8 cellular contexts compared by ENCODE assay signal in genomic region chr12:1662761-1663439, GRCh38. TPM values are rescaled to one million over a fixed set of nuclear protein-coding genes. Genes with fewer than 3 reads are reported as not detected.
A peak's percentile ranks its signal among the peaks of the same experiment; 100 is the strongest.
DNase-seq lines count a peak whose midpoint lies in the region; ATAC-seq, FAIRE-seq and TF ChIP-seq lines count a peak whose summit lies in the region.

No MANE protein-coding gene starts in this region.

- 36% methylated on average over 20 of the region's 46 CpGs for WGBS in K562 (ENCODE audit: insufficient coverage, low coverage, missing lambda C conversion rate)

- no peaks in the 10 kb centered on the region for H3K9me3 ChIP-seq in CD4-positive, alpha-beta memory T cell (ENCODE audit: control insufficient read depth in 1 of 2, low read length in 2 of 2)
- H3K9me3 ChIP-seq in K562 (replicated peaks; ENCODE audit: control insufficient read depth, insufficient read depth, low read depth, low read length) = peaks cover 2% of the 10 kb centered on the region; the same call in 1 of the 2 replicates

- no peak; the same call in 1 of the 2 replicates for TF ChIP-seq EP300 in K562 (IDR thresholded peaks at IDR 0.05; ENCODE audit: low read length)

- peak overlapping the region; percentile 68 to 95 (median 94) for H3K27ac Mint-ChIP-seq in CD4-positive, alpha-beta memory T cell

- H3K4me1 ChIP-seq in CD4-positive, alpha-beta memory T cell (ENCODE audit: insufficient read depth, low read length) = peaks cover 24% of the 10 kb centered on the region
- peaks cover 19 to 24% of the 10 kb centered on the region in 2 experiments for H3K4me1 ChIP-seq in K562 (replicated peaks in 1 of 2; ENCODE audit: control insufficient read depth in 2 of 2, insufficient read depth in 2 of 2, low read length in 2 of 2)

- no peaks in the 10 kb centered on the region for H3K27me3 Mint-ChIP-seq in CD4-positive, alpha-beta memory T cell

- H3K9me3 Mint-ChIP-seq in CD4-positive, alpha-beta memory T cell = no peaks in the 10 kb centered on the region

- peak overlapping the region; percentile 59 to 90 for H3K9ac ChIP-seq in K562 (ENCODE audit: insufficient read depth in 1 of 2, low read depth in 2 of 2, low read length in 2 of 2)

- H3K27me3 ChIP-seq in CD4-positive, alpha-beta memory T cell (ENCODE audit: insufficient read depth, low read length) = no peaks in the 10 kb centered on the region
- H3K27me3 ChIP-seq in K562 (ENCODE audit: control insufficient read depth in 2 of 2, insufficient read depth in 2 of 2, low read length in 2 of 2) (no peaks in the 10 kb centered on the region), kidney epithelial cell (ENCODE audit: control insufficient read depth, insufficient read depth, low read length) (peaks cover 2% of the 10 kb centered on the region)

- peak overlapping the region; percentile 78 for H3K4me2 ChIP-seq in K562 (ENCODE audit: insufficient read depth, low read length)

- POLR2A ChIA-PET in CD4-positive, alpha-beta memory T cell (lab: Charles Lee; ENCODE audit: partially characterized antibody) = interaction anchor here (0.6 to 3.7 kb wide), 10 partner anchors 8 to 277 kb away, joined by 3 to 32 read pairs (median 8); partner anchors contain the start of genes ADIPOR2 and FBXL14
- POLR2A ChIA-PET in K562 (lab: Yijun Ruan, JAX) = interaction anchor here (0.6 kb wide), 1 partner anchor 12 kb away, joined by 3 read pairs; no protein-coding TSS in a partner anchor

- ATAC-seq in K562 (peak; percentile 67), GM19467 (IDR thresholded peaks at IDR 0.05; ENCODE audit: unreplicated experiment) (no peak), GM18519 (IDR thresholded peaks at IDR 0.05; ENCODE audit: low FRiP score, unreplicated experiment) (no peak), GM21447 (IDR thresholded peaks at IDR 0.05; ENCODE audit: unreplicated experiment) (no peak)

- in situ Hi-C loops in K562 (cut with MboI) = no loop called here

- peak; percentile 38 to 59 (median 41) for DNase-seq in CD4-positive, alpha-beta memory T cell
- DNase-seq in NCI-H69 (lab: John Stamatoyannopoulos, UW) (peak; percentile 75), K562 (ENCODE audit: extremely low read depth in 1 of 4, low spot score in 3 of 4) (peak; percentile 67 to 82 (median 78)), kidney epithelial cell (ENCODE audit: low read depth) (peak; percentile 12)

- FAIRE-seq in K562 (lab: Jason Lieb, UNC) = no peak

- no peak for TF ChIP-seq RAD21 in K562 (CRISPR knock-in tag; conservative IDR thresholded peaks at IDR 0.05 in 1 of 2, IDR thresholded peaks at IDR 0.05 in 1 of 2)

- TF ChIP-seq CTCF in K562 (IDR thresholded peaks at IDR 0.05 in 2 of 3, conservative IDR thresholded peaks at IDR 0.05 in 1 of 3; ENCODE audit: insufficient read depth in 2 of 3, low read depth in 1 of 3, low read length in 3 of 3) (peak; percentile 36 to 57 (median 47)), kidney epithelial cell (IDR thresholded peaks at IDR 0.05; ENCODE audit: insufficient read depth, low read length, poor library complexity, severe bottlenecking) (peak; percentile 59)

- H4K20me1 ChIP-seq in K562 (replicated peaks; ENCODE audit: control insufficient read depth, insufficient read depth, low read length) = no peaks in the 10 kb centered on the region

- H2AFZ ChIP-seq in K562 (ENCODE audit: low read depth, low read length) = peak overlapping the region; percentile 76

- CTCF ChIA-PET in CD4-positive, alpha-beta memory T cell (lab: Charles Lee; ENCODE audit: partially characterized antibody) = interaction anchor here (0.6 to 18.3 kb wide), 4 partner anchors 15 to 277 kb away, joined by 3 to 612 read pairs (median 20); partner anchors contain the start of gene ADIPOR2
- CTCF ChIA-PET in K562 (lab: Yijun Ruan, JAX; ENCODE audit: low intra/inter-chr PET ratio) = no interaction called here

- no peak overlapping the region for H3K4me3 ChIP-seq in CD4-positive, alpha-beta memory T cell (ENCODE audit: low read length in 2 of 2)
- H3K4me3 ChIP-seq in K562 = peak overlapping the region; percentile 43
- peak overlapping the region; percentile 16 for H3K4me3 ChIP-seq in kidney epithelial cell (ENCODE audit: low read depth, low read length)

- peaks cover 30 to 64% (median 39%) of the 10 kb centered on the region in 4 donors for H3K4me1 Mint-ChIP-seq in CD4-positive, alpha-beta memory T cell

- no peak overlapping the region for H3K27ac ChIP-seq in CD4-positive, alpha-beta memory T cell (ENCODE audit: low read depth, low read length)
- H3K27ac ChIP-seq in K562 (ENCODE audit: extremely low read depth, low read depth, low read length) = peak overlapping the region; percentile 77
- peak overlapping the region; percentile 75 for H3K27ac ChIP-seq in temporal lobe (ENCODE audit: low read depth, low read length)

- intact Hi-C loops in CD4-positive, alpha-beta memory T cell (cut with micrococcal nuclease) = loop anchor here (10.0 kb wide), 1 partner anchor 342 kb away; the partner anchor contains the start of gene DCP1B
- intact Hi-C loops in K562 (cut with micrococcal nuclease) = no loop called here

- H3K9me1 ChIP-seq in K562 (ENCODE audit: control insufficient read depth, insufficient read depth, low read length) = no peaks in the 10 kb centered on the region

- H3K36me3 Mint-ChIP-seq in CD4-positive, alpha-beta memory T cell = no peaks in the 10 kb centered on the region

- peak overlapping the region; percentile 72 to 88 (median 81) for H3K4me3 Mint-ChIP-seq in CD4-positive, alpha-beta memory T cell

- no peak; the same call in none of the 2 replicates for TF ChIP-seq POLR2A in K562 (conservative IDR thresholded peaks at IDR 0.05)

- H3K79me2 ChIP-seq in K562 (ENCODE audit: control insufficient read depth, insufficient read depth, low read length) = no peaks in the 10 kb centered on the region

- H3K36me3 ChIP-seq in CD4-positive, alpha-beta memory T cell (ENCODE audit: insufficient read depth, low read length) = no peaks in the 10 kb centered on the region
- H3K36me3 ChIP-seq in K562 (ENCODE audit: control insufficient read depth, insufficient read depth, low read length) (no peaks in the 10 kb centered on the region), kidney epithelial cell (ENCODE audit: control insufficient read depth, insufficient read depth, low read length) (no peaks in the 10 kb centered on the region)

- no TSS peak for BruUV-seq in K562 (replicated peaks; lab: Mats Ljungman, UMichigan)

TF ChIP-seq in K562, 482 proteins besides CTCF, POLR2A, EP300 and RAD21 (continues in another document):
- no peak for TF ChIP-seq HMGN3 (IDR thresholded peaks at IDR 0.05; ENCODE audit: borderline replicate concordance, extremely low read depth, insufficient read length, low read depth, low read length)
- TF ChIP-seq MAZ (CRISPR knock-in tag; conservative IDR thresholded peaks at IDR 0.05 in 1 of 2, IDR thresholded peaks at IDR 0.05 in 1 of 2) = peak; percentile 50 to 82; a peak in 3 of 4 replicates
- no peak for TF ChIP-seq RBM25 (IDR thresholded peaks at IDR 0.05; ENCODE audit: low read depth, low read length, severe bottlenecking)

RNA-seq across cellular contexts. Expression of gene ADIPOR2, which starts 28.0 kb away (rescaled TPM):
- 10 to 100 TPM; 35.7 to 36.2 TPM for total RNA-seq in CD4-positive, alpha-beta memory T cell
- polyA plus RNA-seq in CD4-positive, alpha-beta memory T cell = 1 to 10 TPM; 1.8 to 3.5 TPM
- 43.4 and 113 TPM in 2 replicates for total RNA-seq in K562 (2011; cell fraction: chromatin; rRNA removed; ENCODE audit: low replicate concordance)
- total RNA-seq in K562 (2011; cell fraction: nucleolus; rRNA removed) = 28.3 and 33.6 TPM in 2 replicates
- 69.6 and 116 TPM in 2 replicates for total RNA-seq in K562 (2011; cell fraction: nucleoplasm; rRNA removed)
- total RNA-seq in K562 (2014; rRNA removed) = 22.8 and 23.2 TPM in 2 replicates
- 58.8 and 62.4 TPM in 2 replicates for total RNA-seq in K562 (2014; rRNA removed; fragmentation: Illumina TruSeq; extraction: Trizol)
- total RNA-seq in K562 (2015; rRNA removed; fragmentation: Illumina TruSeq; extraction: Trizol) = 42.0 and 46.0 TPM in 2 replicates
- 50.9 and 59.1 TPM in 2 replicates for total RNA-seq in K562 (2021)
- 39.2 and 63.5 TPM in 2 replicates for polyA plus RNA-seq in K562 (2011; rRNA removed)
- polyA plus RNA-seq in K562 (2011; cell fraction: cytosol; rRNA removed) = 25.2 and 37.9 TPM in 2 replicates
- polyA plus RNA-seq in K562 (2011; cell fraction: nucleus; rRNA removed) = 26.1 and 34.1 TPM in 2 replicates
- 38.7 and 40.1 TPM in 2 replicates for polyA plus RNA-seq in K562 (2012)
- polyA plus RNA-seq in K562 (2014; fragmentation: Illumina TruSeq; extraction: Trizol) = 51.3 and 56.8 TPM in 2 replicates
- 10 to 100 TPM; 10.9 to 15.6 TPM for polyA plus RNA-seq in K562 (2014; fragmentation: Nextera tagmentation; extraction: Ambion mirVana)
- 39.4 and 40.2 TPM in 2 replicates for polyA plus RNA-seq in K562 (2014; rRNA removed)
- 51.2 and 62.6 TPM in 2 replicates for polyA minus RNA-seq in K562 (2011; rRNA and poly(A)+ RNA removed)
- 21.6 and 24.5 TPM in 2 replicates for polyA minus RNA-seq in K562 (2011; cell fraction: cytosol; rRNA and poly(A)+ RNA removed)
- 16.8 and 23.4 TPM in 2 replicates for polyA minus RNA-seq in K562 (2011; cell fraction: nucleus; rRNA and poly(A)+ RNA removed)
- total RNA-seq in kidney epithelial cell = 22.7 and 28.7 TPM in 2 replicates
- 24.1 TPM for total RNA-seq in temporal lobe

RNA-seq across cellular contexts. Expression of gene WNT5B, which starts 33.9 kb away (rescaled TPM):
- total RNA-seq in CD4-positive, alpha-beta memory T cell = under 1 TPM in 1 of 2 experiments, not detected in 1; 0.17 TPM
- under 1 TPM in 1 of 2 donors, not detected in 1; 0.61 TPM for polyA plus RNA-seq in CD4-positive, alpha-beta memory T cell
- 2.9 and 11.1 TPM in 2 replicates for total RNA-seq in K562 (2011; cell fraction: chromatin; rRNA removed; ENCODE audit: low replicate concordance)
- 12.0 TPM in 2 replicates for total RNA-seq in K562 (2011; cell fraction: nucleolus; rRNA removed)
- total RNA-seq in K562 (2011; cell fraction: nucleoplasm; rRNA removed) = 6.7 and 8.2 TPM in 2 replicates
- total RNA-seq in K562 (2014; rRNA removed) (15.0 and 16.8 TPM in 2 replicates), K562 (2014; rRNA removed; fragmentation: Illumina TruSeq; extraction: Trizol) (5.3 and 5.4 TPM in 2 replicates), K562 (2015; rRNA removed; fragmentation: Illumina TruSeq; extraction: Trizol) (7.8 and 8.9 TPM in 2 replicates), K562 (2021) (14.6 and 18.4 TPM in 2 replicates), kidney epithelial cell (26.4 and 28.5 TPM in 2 replicates), temporal lobe (15.0 TPM)
- polyA plus RNA-seq in K562 (2011; rRNA removed) (3.0 and 5.1 TPM in 2 replicates), K562 (2014; fragmentation: Illumina TruSeq; extraction: Trizol) (5.4 and 6.8 TPM in 2 replicates), K562 (2014; fragmentation: Nextera tagmentation; extraction: Ambion mirVana) (under 1 TPM; 0.42 to 0.80 TPM), K562 (2014; rRNA removed) (5.4 and 6.2 TPM in 2 replicates)
- 5.7 and 6.2 TPM in 2 replicates for polyA plus RNA-seq in K562 (2011; cell fraction: cytosol; rRNA removed)
- 5.1 and 6.0 TPM in 2 replicates for polyA plus RNA-seq in K562 (2011; cell fraction: nucleus; rRNA removed)
- 3.9 and 8.4 TPM in 2 replicates for polyA plus RNA-seq in K562 (2012)
- 4.1 and 5.8 TPM in 2 replicates for polyA minus RNA-seq in K562 (2011; rRNA and poly(A)+ RNA removed)
- polyA minus RNA-seq in K562 (2011; cell fraction: cytosol; rRNA and poly(A)+ RNA removed) = 5.7 and 6.3 TPM in 2 replicates
- 1.5 and 3.0 TPM in 2 replicates for polyA minus RNA-seq in K562 (2011; cell fraction: nucleus; rRNA and poly(A)+ RNA removed)

Comparison
In these comparisons a context has a peak if more than half of its experiments do, and no peak if none do; other contexts are left out.
1. DNase-seq: peak in every context shown above with its lines; median percentile 78 in K562; 75 in NCI-H69; 41 in CD4-positive, alpha-beta memory T cell; 12 in kidney epithelial cell.
2. H3K4me3 ChIP-seq: peak in K562 (single experiment) and kidney epithelial cell (single experiment); none in CD4-positive, alpha-beta memory T cell (0 of 2).